In the genomic region with DNA sequence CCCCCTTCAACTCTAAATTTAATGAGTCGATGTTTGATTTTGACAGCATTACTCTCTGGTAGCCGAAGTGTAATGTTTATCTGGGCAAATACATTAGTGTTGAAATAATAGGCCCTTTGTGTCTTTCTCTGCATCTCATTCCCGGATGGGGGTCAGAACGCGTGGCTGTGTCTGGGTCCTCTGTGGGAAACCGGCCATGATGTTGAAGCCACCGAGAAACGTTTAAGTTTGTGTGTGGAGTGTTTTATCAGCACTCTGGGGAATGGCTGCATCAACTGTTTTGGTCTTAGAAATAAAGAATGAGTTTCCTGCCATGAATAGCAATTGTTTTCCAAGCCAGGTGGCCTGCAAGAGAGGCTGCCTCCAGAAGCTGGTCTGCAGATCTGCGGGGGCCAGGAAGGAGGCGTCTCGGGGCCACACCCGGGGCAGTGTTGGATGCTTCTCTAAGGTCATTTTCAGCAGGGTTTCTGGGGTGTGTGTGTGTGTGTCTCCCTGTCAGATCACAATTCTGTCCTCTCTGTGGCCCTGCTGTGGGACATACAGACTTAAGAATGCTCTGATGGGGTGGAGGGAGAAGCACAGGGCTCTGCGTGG, we compare ENCODE assay signal across 12 cellular contexts.
A peak's percentile ranks its signal among the peaks of the same experiment; 100 is the strongest.
DNase-seq lines count a peak whose midpoint lies in the region; ATAC-seq and TF ChIP-seq lines count a peak whose summit lies in the region.
"Had no signal": no experiment of that assay in that cellular context is flagged by ENCODE, and none has a peak within 500 bp of the region (broad histone marks: within the 10 kb centered on the region; RNA-seq: fewer than 3 reads in every experiment).

No MANE protein-coding gene starts in this region.

- CTCF ChIA-PET in CD4-positive, alpha-beta T cell (lab: Charles Lee) = no interaction called here

- no peaks in the 10 kb centered on the region for H3K27me3 Mint-ChIP-seq in CD4-positive, alpha-beta T cell
- H3K27me3 Mint-ChIP-seq in endothelial cell (ENCODE audit: unreplicated experiment) (peaks cover 3% of the 10 kb centered on the region), neural crest cell (ENCODE audit: low read depth) (no peaks in the 10 kb centered on the region)
- H3K27me3 Mint-ChIP-seq in activated T-cell treated with anti-CD3 and anti-CD28 coated beads, Interleukin-2, amount 50 U/mL, for 4 hours (ENCODE audit: low read depth) = no peaks in the 10 kb centered on the region
- H3K27me3 Mint-ChIP-seq: CD4-positive, CD25-positive, alpha-beta regulatory T cell had no signal

- intact Hi-C loops in CD4-positive, alpha-beta T cell (cut with DNase I, micrococcal nuclease) = no loop called here

- H3K36me3 Mint-ChIP-seq in CD4-positive, alpha-beta T cell (ENCODE audit: low read depth) = peaks cover 76% of the 10 kb centered on the region
- H3K36me3 Mint-ChIP-seq in endothelial cell (ENCODE audit: low read depth, unreplicated experiment) (peaks cover 32% of the 10 kb centered on the region), neural crest cell (ENCODE audit: low read depth) (peaks cover 22% of the 10 kb centered on the region)
- peaks cover 32% of the 10 kb centered on the region for H3K36me3 Mint-ChIP-seq in activated T-cell treated with anti-CD3 and anti-CD28 coated beads, Interleukin-2, amount 50 U/mL, for 4 hours (ENCODE audit: insufficient read depth)

- H3K27ac Mint-ChIP-seq in CD4-positive, alpha-beta T cell = peak overlapping the region; percentile 62
- H3K27ac Mint-ChIP-seq in endothelial cell (ENCODE audit: unreplicated experiment) (peak overlapping the region; percentile 97), neural crest cell (ENCODE audit: unreplicated experiment) (peak overlapping the region; percentile 96)

- DNase-seq in CD4-positive, alpha-beta T cell = no peak
- DNase-seq in NCI-H2081 treated with DMSO at 0.1 percent for 48 hours (lab: John Stamatoyannopoulos, UW) (peak; percentile 39), endothelial cell (ENCODE audit: low spot score) (no peak), neural crest cell (ENCODE audit: low read depth, low spot score) (peak; percentile 13), H4 (ENCODE audit: low spot score) (no peak), SW480 (ENCODE audit: low spot score) (no peak)
- no peak for DNase-seq in activated T-cell treated with anti-CD3 and anti-CD28 coated beads, Interleukin-2, amount 50 U/mL, for 4 hours
- DNase-seq: activated CD4-positive, alpha-beta T cell treated with anti-CD3 and anti-CD28 coated beads for 48 hours; activated effector memory CD4-positive, alpha-beta T cell treated with Interleukin-2 at 50 U/mL for 16 hours; CD4-positive, CD25-positive, alpha-beta regulatory T cell had no signal

- peaks cover 52% of the 10 kb centered on the region for H3K4me1 Mint-ChIP-seq in CD4-positive, alpha-beta T cell (ENCODE audit: low read depth)
- peaks cover 59% of the 10 kb centered on the region for H3K4me1 Mint-ChIP-seq in endothelial cell (ENCODE audit: unreplicated experiment)
- H3K4me1 Mint-ChIP-seq in neural crest cell = peaks cover 75% of the 10 kb centered on the region
- H3K4me1 Mint-ChIP-seq in activated T-cell treated with anti-CD3 and anti-CD28 coated beads, Interleukin-2, amount 50 U/mL, for 4 hours (ENCODE audit: low read depth) = peaks cover 20% of the 10 kb centered on the region

- no peaks in the 10 kb centered on the region for H3K27me3 ChIP-seq in CD4-positive, alpha-beta T cell (ENCODE audit: control insufficient read depth, insufficient read depth, low read length)

- no peak overlapping the region for H3K4me3 Mint-ChIP-seq in CD4-positive, alpha-beta T cell
- H3K4me3 Mint-ChIP-seq in endothelial cell (ENCODE audit: unreplicated experiment) (peak overlapping the region; percentile 85), neural crest cell (peak overlapping the region; percentile 52)
- H3K4me3 Mint-ChIP-seq in activated T-cell treated with anti-CD3 and anti-CD28 coated beads, Interleukin-2, amount 50 U/mL, for 4 hours = no peak overlapping the region
- H3K4me3 Mint-ChIP-seq: CD4-positive, CD25-positive, alpha-beta regulatory T cell had no signal

- no peak for ATAC-seq in CD4-positive, alpha-beta T cell (ENCODE audit: poor library complexity)
- ATAC-seq in GM21360 (IDR thresholded peaks at IDR 0.05; ENCODE audit: unreplicated experiment) = no peak
- no peak for ATAC-seq in activated T-cell treated with anti-CD3 and anti-CD28 coated beads, Interleukin-2, amount 50 U/mL, for 4 hours

- H3K9me3 Mint-ChIP-seq in CD4-positive, alpha-beta T cell = no peaks in the 10 kb centered on the region
- H3K9me3 Mint-ChIP-seq in endothelial cell (ENCODE audit: unreplicated experiment) (no peaks in the 10 kb centered on the region), neural crest cell (peaks cover 5% of the 10 kb centered on the region)
- peaks cover 6% of the 10 kb centered on the region for H3K9me3 Mint-ChIP-seq in activated T-cell treated with anti-CD3 and anti-CD28 coated beads, Interleukin-2, amount 50 U/mL, for 4 hours

- no peaks in the 10 kb centered on the region for H3K9me3 ChIP-seq in CD4-positive, alpha-beta T cell (ENCODE audit: control insufficient read depth, low read length)

- no peak overlapping the region for H3K27ac ChIP-seq in CD4-positive, alpha-beta T cell (ENCODE audit: low read depth, low read length)
- H3K27ac ChIP-seq: SK-N-MC had no signal

- no peak for TF ChIP-seq CTCF in CD4-positive, alpha-beta T cell (IDR thresholded peaks at IDR 0.05)
- TF ChIP-seq CTCF in endothelial cell (IDR thresholded peaks at IDR 0.05; ENCODE audit: unreplicated experiment) (no peak), neural crest cell (conservative IDR thresholded peaks at IDR 0.05) (no peak)

- POLR2A ChIA-PET in CD4-positive, alpha-beta T cell (lab: Charles Lee) = no interaction called here

Comparison
In these comparisons a context has a peak if more than half of its experiments do, and no peak if none do; other contexts are left out.
1. DNase-seq: peak in NCI-H2081 treated with DMSO at 0.1 percent for 48 hours (single experiment) and neural crest cell (single experiment); none in CD4-positive, alpha-beta T cell (0 of 10), endothelial cell (single experiment), H4 (single experiment), SW480 (single experiment) and activated T-cell treated with anti-CD3 and anti-CD28 coated beads, Interleukin-2, amount 50 U/mL, for 4 hours (single experiment).
2. H3K4me3 Mint-ChIP-seq: peak in endothelial cell (single experiment) and neural crest cell (single experiment); none in CD4-positive, alpha-beta T cell (single experiment) and activated T-cell treated with anti-CD3 and anti-CD28 coated beads, Interleukin-2, amount 50 U/mL, for 4 hours (single experiment).
3. Peak in every context shown above with its lines, with median percentiles within 50 percentile points of each other: H3K27ac Mint-ChIP-seq.